Comparison of ENCODE assay signal across 8 cellular contexts in the genomic region with DNA sequence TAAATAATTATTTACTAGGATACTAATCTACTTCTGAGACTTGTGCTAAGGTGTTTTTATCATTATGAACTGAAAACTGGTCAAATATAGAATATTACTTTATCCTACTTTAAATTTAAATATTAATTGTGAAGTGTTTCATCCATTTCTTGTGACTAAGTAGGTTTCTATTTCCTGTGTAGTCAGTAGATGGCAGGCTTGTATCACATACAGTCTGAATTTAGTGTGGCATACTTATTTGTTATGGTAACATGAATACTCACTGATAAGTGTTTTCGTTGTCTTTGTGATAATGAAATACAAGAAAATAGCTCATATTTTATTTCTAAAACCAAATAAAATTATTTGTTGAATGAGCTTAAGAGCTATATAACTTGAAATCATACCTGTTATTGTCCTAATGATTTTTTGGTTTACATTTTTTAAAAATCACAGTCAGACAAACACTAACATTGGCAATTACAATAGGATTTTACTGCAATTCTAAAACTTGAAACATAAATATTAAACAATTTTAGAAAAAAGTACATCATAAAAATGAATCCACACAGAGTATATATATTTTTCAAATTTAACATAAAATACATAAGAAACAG.
DNase-seq lines count a peak whose midpoint lies in the region; ATAC-seq and TF ChIP-seq lines count a peak whose summit lies in the region.

No MANE protein-coding gene starts in this region.

- no peak overlapping the region for H3K27ac ChIP-seq in right atrium auricular region
- no peak overlapping the region for H3K27ac ChIP-seq in Panc1 (ENCODE audit: low read length)

- intact Hi-C loops in Right ventricle myocardium inferior (cut with DNase I) = no loop called here
- intact Hi-C loops in Panc1 (cut with micrococcal nuclease; ENCODE audit: unreplicated experiment) = loop anchor here (2.0 kb wide), 1 partner anchor 37 kb away; no protein-coding TSS in a partner anchor

- no peaks in the 10 kb centered on the region for H3K9me3 Mint-ChIP-seq in activated naive CD4-positive, alpha-beta T cell treated with anti-CD3 and anti-CD28 coated beads, Interleukin-2, amount 50 U/mL, for 72 hours
- no peaks in the 10 kb centered on the region for H3K9me3 Mint-ChIP-seq in effector memory CD8-positive, alpha-beta T cell

- no peak overlapping the region for H3K4me3 Mint-ChIP-seq in effector memory CD8-positive, alpha-beta T cell

- H3K4me1 ChIP-seq in right atrium auricular region (peaks cover 0 to 5% of the 10 kb centered on the region in 2 donors), Panc1 (ENCODE audit: control insufficient read depth, insufficient read depth, low read length) (no peaks in the 10 kb centered on the region)

- no peak overlapping the region for H3K4me3 ChIP-seq in right atrium auricular region
- H3K4me3 ChIP-seq in Panc1 (ENCODE audit: low read depth in 2 of 2, low read length in 2 of 2) = no peak overlapping the region
- H3K4me3 ChIP-seq in fibroblast of the aortic adventitia (ENCODE audit: low read depth, low read length) = no peak overlapping the region

- no peak for DNase-seq in right atrium auricular region (ENCODE audit: low spot score)
- DNase-seq in Right ventricle myocardium inferior (ENCODE audit: missing footprints) = no peak
- peak; percentile 12 for DNase-seq in Panc1 (ENCODE audit: low read depth, low spot score)
- peak; percentile 5 for DNase-seq in fibroblast of the aortic adventitia (ENCODE audit: low read depth)
- no peak for DNase-seq in middle frontal gyrus (ENCODE audit: extremely low spot score, low spot score)
- no peak for DNase-seq in activated naive CD4-positive, alpha-beta T cell treated with anti-CD3 and anti-CD28 coated beads, Interleukin-2, amount 50 U/mL, for 72 hours (ENCODE audit: low spot score in 2 of 2)
- no peak for DNase-seq in effector memory CD8-positive, alpha-beta T cell

- in situ Hi-C loops in Panc1 (cut with HindIII; ENCODE audit: low pct_unique_long_range_greater_than_20kb, low sequenced_read_pairs) = no loop called here

- TF ChIP-seq EP300 in Ishikawa (IDR thresholded peaks at IDR 0.05; ENCODE audit: borderline replicate concordance) = no peak

- no peaks in the 10 kb centered on the region for H3K36me3 Mint-ChIP-seq in activated naive CD4-positive, alpha-beta T cell treated with anti-CD3 and anti-CD28 coated beads, Interleukin-2, amount 50 U/mL, for 72 hours
- H3K36me3 Mint-ChIP-seq in effector memory CD8-positive, alpha-beta T cell (ENCODE audit: insufficient read depth) = no peaks in the 10 kb centered on the region

- H3K27me3 ChIP-seq in right atrium auricular region (no peaks in the 10 kb centered on the region), Panc1 (ENCODE audit: control insufficient read depth, insufficient read depth, low read length) (no peaks in the 10 kb centered on the region)

- no TSS peak for BruUV-seq in Panc1 (replicated peaks; lab: Mats Ljungman, UMichigan)

- POLR2A ChIA-PET in Panc1 (lab: Charles Lee) = no interaction called here

- ATAC-seq in Right ventricle myocardium inferior (no peak), Panc1 (no peak)
- ATAC-seq in activated naive CD4-positive, alpha-beta T cell treated with anti-CD3 and anti-CD28 coated beads, Interleukin-2, amount 50 U/mL, for 72 hours = no peak
- no peak for ATAC-seq in effector memory CD8-positive, alpha-beta T cell (replicated peaks)

- H3K9me3 ChIP-seq in right atrium auricular region (no peaks in the 10 kb centered on the region), Panc1 (ENCODE audit: control insufficient read depth, insufficient read depth, low read depth, low read length) (no peaks in the 10 kb centered on the region)

- peak; percentile 17 to 67 for TF ChIP-seq CTCF in right atrium auricular region (IDR thresholded peaks at IDR 0.05)
- TF ChIP-seq CTCF in Panc1 (IDR thresholded peaks at IDR 0.05) = no peak
- TF ChIP-seq CTCF in fibroblast of the aortic adventitia (IDR thresholded peaks at IDR 0.05; ENCODE audit: insufficient read depth, low read length) = no peak

- H3K27me3 Mint-ChIP-seq in effector memory CD8-positive, alpha-beta T cell = no peaks in the 10 kb centered on the region

- no peak overlapping the region for H3K27ac Mint-ChIP-seq in activated naive CD4-positive, alpha-beta T cell treated with anti-CD3 and anti-CD28 coated beads, Interleukin-2, amount 50 U/mL, for 72 hours
- H3K27ac Mint-ChIP-seq in effector memory CD8-positive, alpha-beta T cell = no peak overlapping the region

- CTCF ChIA-PET in Panc1 (lab: Charles Lee) = interaction anchor here (0.6 to 0.7 kb wide), 2 partner anchors 11 to 38 kb away, joined by 3 to 7 read pairs; no protein-coding TSS in a partner anchor

- H3K4me1 Mint-ChIP-seq in effector memory CD8-positive, alpha-beta T cell (ENCODE audit: low read depth in 2 of 2) = no peaks in the 10 kb centered on the region

- TF ChIP-seq RAD21 in Ishikawa (IDR thresholded peaks at IDR 0.05; ENCODE audit: low read depth) = peak; percentile 81

- H3K36me3 ChIP-seq in right atrium auricular region = no peaks in the 10 kb centered on the region
- H3K36me3 ChIP-seq in Panc1 (ENCODE audit: control insufficient read depth, insufficient read depth, low read length) = no peaks in the 10 kb centered on the region

TF ChIP-seq in Ishikawa, 13 proteins besides CTCF, POLR2A, EP300 and RAD21:
- TF ChIP-seq TCF12 (IDR thresholded peaks at IDR 0.05; ENCODE audit: low read depth) (no peak), CREB1 (IDR thresholded peaks at IDR 0.05; ENCODE audit: low read depth) (no peak), TAF1 (IDR thresholded peaks at IDR 0.05; ENCODE audit: low read depth) (no peak), TEAD4 (IDR thresholded peaks at IDR 0.05) (no peak), ZBTB7A (IDR thresholded peaks at IDR 0.05; ENCODE audit: low read depth) (no peak), EGR1 (IDR thresholded peaks at IDR 0.05) (no peak), YY1 (IDR thresholded peaks at IDR 0.05; ENCODE audit: low read depth) (no peak), NFIC (IDR thresholded peaks at IDR 0.05) (no peak), FOXM1 (IDR thresholded peaks at IDR 0.05; ENCODE audit: borderline replicate concordance, low read depth) (no peak), CEBPB (IDR thresholded peaks at IDR 0.05) (no peak)
- TF ChIP-seq, protein P1, sequence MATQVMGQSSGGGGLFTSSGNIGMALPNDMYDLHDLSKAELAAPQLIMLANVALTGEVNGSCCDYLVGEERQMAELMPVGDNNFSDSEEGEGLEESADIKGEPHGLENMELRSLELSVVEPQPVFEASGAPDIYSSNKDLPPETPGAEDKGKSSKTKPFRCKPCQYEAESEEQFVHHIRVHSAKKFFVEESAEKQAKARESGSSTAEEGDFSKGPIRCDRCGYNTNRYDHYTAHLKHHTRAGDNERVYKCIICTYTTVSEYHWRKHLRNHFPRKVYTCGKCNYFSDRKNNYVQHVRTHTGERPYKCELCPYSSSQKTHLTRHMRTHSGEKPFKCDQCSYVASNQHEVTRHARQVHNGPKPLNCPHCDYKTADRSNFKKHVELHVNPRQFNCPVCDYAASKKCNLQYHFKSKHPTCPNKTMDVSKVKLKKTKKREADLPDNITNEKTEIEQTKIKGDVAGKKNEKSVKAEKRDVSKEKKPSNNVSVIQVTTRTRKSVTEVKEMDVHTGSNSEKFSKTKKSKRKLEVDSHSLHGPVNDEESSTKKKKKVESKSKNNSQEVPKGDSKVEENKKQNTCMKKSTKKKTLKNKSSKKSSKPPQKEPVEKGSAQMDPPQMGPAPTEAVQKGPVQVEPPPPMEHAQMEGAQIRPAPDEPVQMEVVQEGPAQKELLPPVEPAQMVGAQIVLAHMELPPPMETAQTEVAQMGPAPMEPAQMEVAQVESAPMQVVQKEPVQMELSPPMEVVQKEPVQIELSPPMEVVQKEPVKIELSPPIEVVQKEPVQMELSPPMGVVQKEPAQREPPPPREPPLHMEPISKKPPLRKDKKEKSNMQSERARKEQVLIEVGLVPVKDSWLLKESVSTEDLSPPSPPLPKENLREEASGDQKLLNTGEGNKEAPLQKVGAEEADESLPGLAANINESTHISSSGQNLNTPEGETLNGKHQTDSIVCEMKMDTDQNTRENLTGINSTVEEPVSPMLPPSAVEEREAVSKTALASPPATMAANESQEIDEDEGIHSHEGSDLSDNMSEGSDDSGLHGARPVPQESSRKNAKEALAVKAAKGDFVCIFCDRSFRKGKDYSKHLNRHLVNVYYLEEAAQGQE (IDR thresholded peaks at IDR 0.05; ENCODE audit: low read depth) = no peak
- TF ChIP-seq, protein P2, sequence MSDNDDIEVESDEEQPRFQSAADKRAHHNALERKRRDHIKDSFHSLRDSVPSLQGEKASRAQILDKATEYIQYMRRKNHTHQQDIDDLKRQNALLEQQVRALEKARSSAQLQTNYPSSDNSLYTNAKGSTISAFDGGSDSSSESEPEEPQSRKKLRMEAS (IDR thresholded peaks at IDR 0.05) = no peak
- TF ChIP-seq, protein P3, sequence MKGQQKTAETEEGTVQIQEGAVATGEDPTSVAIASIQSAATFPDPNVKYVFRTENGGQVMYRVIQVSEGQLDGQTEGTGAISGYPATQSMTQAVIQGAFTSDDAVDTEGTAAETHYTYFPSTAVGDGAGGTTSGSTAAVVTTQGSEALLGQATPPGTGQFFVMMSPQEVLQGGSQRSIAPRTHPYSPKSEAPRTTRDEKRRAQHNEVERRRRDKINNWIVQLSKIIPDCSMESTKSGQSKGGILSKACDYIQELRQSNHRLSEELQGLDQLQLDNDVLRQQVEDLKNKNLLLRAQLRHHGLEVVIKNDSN (IDR thresholded peaks at IDR 0.05) = no peak

Comparison
In these comparisons a context has a peak if more than half of its experiments do, and no peak if none do; other contexts are left out.
1. DNase-seq: peak in Panc1 (single experiment) and fibroblast of the aortic adventitia (single experiment); none in right atrium auricular region (single experiment), Right ventricle myocardium inferior (single experiment), middle frontal gyrus (single experiment), activated naive CD4-positive, alpha-beta T cell treated with anti-CD3 and anti-CD28 coated beads, Interleukin-2, amount 50 U/mL, for 72 hours (0 of 2) and effector memory CD8-positive, alpha-beta T cell (0 of 3).
2. CTCF ChIP-seq: peak in right atrium auricular region (2 of 2); none in Panc1 (single experiment) and fibroblast of the aortic adventitia (single experiment).